Comparison of ENCODE assay signal across 8 cellular contexts in the genomic region with DNA sequence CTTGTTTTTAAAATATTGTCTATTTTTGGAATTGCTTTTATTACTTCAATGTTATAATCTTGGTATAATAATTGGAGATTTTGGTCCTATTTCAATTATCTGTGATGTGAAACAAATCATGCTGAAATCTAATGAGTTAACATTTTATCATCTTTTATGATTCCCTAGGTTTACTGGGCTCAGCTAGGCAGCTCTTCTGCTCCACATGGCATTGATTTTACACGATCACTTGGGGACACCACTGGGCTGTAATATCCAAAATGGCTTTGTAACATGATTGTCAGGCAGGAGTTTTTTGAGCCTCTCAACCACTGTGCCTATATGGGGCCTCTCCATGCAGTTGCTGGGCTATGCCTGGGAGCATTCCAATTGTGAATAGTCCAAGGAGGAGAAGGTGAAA.
"Had no signal": no experiment of that assay in that cellular context is flagged by ENCODE, and none has a peak within 500 bp of the region (broad histone marks: within the 10 kb centered on the region; RNA-seq: fewer than 3 reads in every experiment).

No MANE protein-coding gene starts in this region.

- H3K27ac ChIP-seq: HL-60, KMS-11 had no signal

- DNase-seq: IMR-90, KBM-7, KG1 had no signal

- ATAC-seq: K562 had no signal

- H3K9ac ChIP-seq: KMS-11 had no signal

- H3K4me3 ChIP-seq: K562 had no signal

- H3K4me1 Mint-ChIP-seq: IgD-negative memory B cell had no signal

- H3K36me3 Mint-ChIP-seq: IgD-negative memory B cell had no signal

- H3K27ac Mint-ChIP-seq: IgD-negative memory B cell had no signal

- FAIRE-seq: HTR-8/SVneo, K562 had no signal

- H3K4me3 Mint-ChIP-seq: IgD-negative memory B cell had no signal

- H3K4me2 ChIP-seq: KMS-11 had no signal
